ENCODE assay signal across 1 cellular context in the genomic region with DNA sequence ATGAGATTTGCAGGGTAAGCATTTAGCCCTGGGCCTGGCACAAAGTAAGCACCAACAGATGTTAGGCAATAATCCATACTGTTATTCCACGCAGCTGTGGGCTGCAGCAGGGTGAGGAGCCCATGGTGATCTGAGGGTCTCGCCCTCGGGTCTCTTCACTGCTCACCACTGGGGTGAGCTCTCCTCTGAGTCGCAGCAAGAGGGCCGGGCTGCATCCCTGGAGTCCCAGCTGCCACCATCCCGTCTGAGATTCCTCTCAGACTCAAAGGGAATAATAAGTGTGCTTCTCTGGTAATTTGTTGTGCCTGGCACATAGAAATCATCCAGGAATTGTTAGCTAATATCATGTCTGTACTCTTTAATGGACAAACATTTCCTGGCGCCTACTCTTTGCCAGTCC.
TF ChIP-seq lines count a peak whose summit lies in the region.

No MANE protein-coding gene starts in this region.

TF ChIP-seq in GM23338, 12 proteins besides CTCF, POLR2A, EP300 and RAD21 (continued from another document):
- TF ChIP-seq, protein P1, sequence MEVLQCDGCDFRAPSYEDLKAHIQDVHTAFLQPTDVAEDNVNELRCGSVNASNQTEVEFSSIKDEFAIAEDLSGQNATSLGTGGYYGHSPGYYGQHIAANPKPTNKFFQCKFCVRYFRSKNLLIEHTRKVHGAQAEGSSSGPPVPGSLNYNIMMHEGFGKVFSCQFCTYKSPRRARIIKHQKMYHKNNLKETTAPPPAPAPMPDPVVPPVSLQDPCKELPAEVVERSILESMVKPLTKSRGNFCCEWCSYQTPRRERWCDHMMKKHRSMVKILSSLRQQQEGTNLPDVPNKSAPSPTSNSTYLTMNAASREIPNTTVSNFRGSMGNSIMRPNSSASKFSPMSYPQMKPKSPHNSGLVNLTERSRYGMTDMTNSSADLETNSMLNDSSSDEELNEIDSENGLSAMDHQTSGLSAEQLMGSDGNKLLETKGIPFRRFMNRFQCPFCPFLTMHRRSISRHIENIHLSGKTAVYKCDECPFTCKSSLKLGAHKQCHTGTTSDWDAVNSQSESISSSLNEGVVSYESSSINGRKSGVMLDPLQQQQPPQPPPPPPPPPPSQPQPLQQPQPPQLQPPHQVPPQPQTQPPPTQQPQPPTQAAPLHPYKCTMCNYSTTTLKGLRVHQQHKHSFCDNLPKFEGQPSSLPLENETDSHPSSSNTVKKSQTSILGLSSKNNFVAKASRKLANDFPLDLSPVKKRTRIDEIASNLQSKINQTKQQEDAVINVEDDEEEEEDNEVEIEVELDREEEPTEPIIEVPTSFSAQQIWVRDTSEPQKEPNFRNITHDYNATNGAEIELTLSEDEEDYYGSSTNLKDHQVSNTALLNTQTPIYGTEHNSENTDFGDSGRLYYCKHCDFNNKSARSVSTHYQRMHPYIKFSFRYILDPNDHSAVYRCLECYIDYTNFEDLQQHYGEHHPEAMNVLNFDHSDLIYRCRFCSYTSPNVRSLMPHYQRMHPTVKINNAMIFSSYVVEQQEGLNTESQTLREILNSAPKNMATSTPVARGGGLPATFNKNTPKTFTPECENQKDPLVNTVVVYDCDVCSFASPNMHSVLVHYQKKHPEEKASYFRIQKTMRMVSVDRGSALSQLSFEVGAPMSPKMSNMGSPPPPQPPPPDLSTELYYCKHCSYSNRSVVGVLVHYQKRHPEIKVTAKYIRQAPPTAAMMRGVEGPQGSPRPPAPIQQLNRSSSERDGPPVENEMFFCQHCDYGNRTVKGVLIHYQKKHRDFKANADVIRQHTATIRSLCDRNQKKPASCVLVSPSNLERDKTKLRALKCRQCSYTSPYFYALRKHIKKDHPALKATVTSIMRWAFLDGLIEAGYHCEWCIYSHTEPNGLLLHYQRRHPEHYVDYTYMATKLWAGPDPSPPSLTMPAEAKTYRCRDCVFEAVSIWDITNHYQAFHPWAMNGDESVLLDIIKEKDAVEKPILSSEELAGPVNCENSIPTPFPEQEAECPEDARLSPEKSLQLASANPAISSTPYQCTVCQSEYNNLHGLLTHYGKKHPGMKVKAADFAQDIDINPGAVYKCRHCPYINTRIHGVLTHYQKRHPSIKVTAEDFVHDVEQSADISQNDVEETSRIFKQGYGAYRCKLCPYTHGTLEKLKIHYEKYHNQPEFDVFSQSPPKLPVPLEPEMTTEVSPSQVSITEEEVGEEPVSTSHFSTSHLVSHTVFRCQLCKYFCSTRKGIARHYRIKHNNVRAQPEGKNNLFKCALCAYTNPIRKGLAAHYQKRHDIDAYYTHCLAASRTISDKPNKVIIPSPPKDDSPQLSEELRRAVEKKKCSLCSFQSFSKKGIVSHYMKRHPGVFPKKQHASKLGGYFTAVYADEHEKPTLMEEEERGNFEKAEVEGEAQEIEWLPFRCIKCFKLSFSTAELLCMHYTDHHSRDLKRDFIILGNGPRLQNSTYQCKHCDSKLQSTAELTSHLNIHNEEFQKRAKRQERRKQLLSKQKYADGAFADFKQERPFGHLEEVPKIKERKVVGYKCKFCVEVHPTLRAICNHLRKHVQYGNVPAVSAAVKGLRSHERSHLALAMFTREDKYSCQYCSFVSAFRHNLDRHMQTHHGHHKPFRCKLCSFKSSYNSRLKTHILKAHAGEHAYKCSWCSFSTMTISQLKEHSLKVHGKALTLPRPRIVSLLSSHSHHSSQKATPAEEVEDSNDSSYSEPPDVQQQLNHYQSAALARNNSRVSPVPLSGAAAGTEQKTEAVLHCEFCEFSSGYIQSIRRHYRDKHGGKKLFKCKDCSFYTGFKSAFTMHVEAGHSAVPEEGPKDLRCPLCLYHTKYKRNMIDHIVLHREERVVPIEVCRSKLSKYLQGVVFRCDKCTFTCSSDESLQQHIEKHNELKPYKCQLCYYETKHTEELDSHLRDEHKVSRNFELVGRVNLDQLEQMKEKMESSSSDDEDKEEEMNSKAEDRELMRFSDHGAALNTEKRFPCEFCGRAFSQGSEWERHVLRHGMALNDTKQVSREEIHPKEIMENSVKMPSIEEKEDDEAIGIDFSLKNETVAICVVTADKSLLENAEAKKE (CRISPR knock-in tag; IDR thresholded peaks at IDR 0.05) = no peak
